In genomic region chr22:29748248-29748893, GRCh38 we compare ENCODE assay signal across 27 cellular contexts. TPM values are rescaled to one million over a fixed set of nuclear protein-coding genes. Genes with fewer than 3 reads are reported as not detected.
A peak's percentile ranks its signal among the peaks of the same experiment; 100 is the strongest.
DNase-seq lines count a peak whose midpoint lies in the region; ATAC-seq and TF ChIP-seq lines count a peak whose summit lies in the region.
"Had no signal": no experiment of that assay in that cellular context is flagged by ENCODE, and none has a peak within 500 bp of the region (broad histone marks: within the 10 kb centered on the region; RNA-seq: fewer than 3 reads in every experiment).

No MANE protein-coding gene starts in this region.

- H4K20me1 ChIP-seq in OCI-LY3 (ENCODE audit: insufficient read depth, low read length) = peaks cover 11% of the 10 kb centered on the region; the same call in 1 of the 2 replicates

- no peaks in the 10 kb centered on the region for H3K27me3 Mint-ChIP-seq in naive thymus-derived CD4-positive, alpha-beta T cell
- H3K27me3 Mint-ChIP-seq: activated naive CD8-positive, alpha-beta T cell treated with anti-CD3 and anti-CD28 coated beads, Interleukin-2, amount 10 ng/mL, durations not matched to agents 7 days and 5 days; brain; stimulated activated naive CD8-positive, alpha-beta T cell treated with anti-CD3 and anti-CD28 coated beads, Interleukin-15, amount 100 ng/mL, for 72 hours had no signal

- H3K4me1 ChIP-seq in OCI-LY3 (ENCODE audit: low read length) = peaks cover 21% of the 10 kb centered on the region
- peaks cover 0 to 9% of the 10 kb centered on the region in 2 donors for H3K4me1 ChIP-seq in naive thymus-derived CD4-positive, alpha-beta T cell (ENCODE audit: control insufficient read depth in 2 of 2, insufficient read depth in 2 of 2, low read length in 2 of 2)
- H3K4me1 ChIP-seq: left ventricle myocardium inferior had no signal

- intact Hi-C loops in naive thymus-derived CD4-positive, alpha-beta T cell (cut with micrococcal nuclease) = no loop called here

- ATAC-seq in naive thymus-derived CD4-positive, alpha-beta T cell = no peak
- ATAC-seq in GM18907 (IDR thresholded peaks at IDR 0.05; ENCODE audit: unreplicated experiment) = no peak
- ATAC-seq: right lobe of liver; Right ventricle myocardium inferior; stimulated activated naive CD8-positive, alpha-beta T cell treated with anti-CD3 and anti-CD28 coated beads, Interleukin-15, amount 100 ng/mL, for 72 hours had no signal

- H3K27ac ChIP-seq in OCI-LY3 (ENCODE audit: low read length) = no peak overlapping the region
- no peak overlapping the region for H3K27ac ChIP-seq in naive thymus-derived CD4-positive, alpha-beta T cell (ENCODE audit: low read depth, low read length)
- H3K27ac ChIP-seq: KMS-11, left ventricle myocardium inferior, right lobe of liver, thyroid gland had no signal

- peaks cover 8% of the 10 kb centered on the region for H3K36me3 ChIP-seq in OCI-LY3 (replicated peaks; ENCODE audit: low read depth, low read length)
- H3K36me3 ChIP-seq in naive thymus-derived CD4-positive, alpha-beta T cell (ENCODE audit: control insufficient read depth in 2 of 3, insufficient read depth in 3 of 3, low read length in 3 of 3) = peaks cover 0 to 39% (median 0%) of the 10 kb centered on the region in 3 experiments

- no peak overlapping the region for H3K27ac Mint-ChIP-seq in naive thymus-derived CD4-positive, alpha-beta T cell
- H3K27ac Mint-ChIP-seq: activated naive CD8-positive, alpha-beta T cell treated with anti-CD3 and anti-CD28 coated beads, Interleukin-2, amount 10 ng/mL, durations not matched to agents 7 days and 5 days; activated T-helper 1 cell treated with anti-CD3 and anti-CD28 coated beads, Interleukin-12 subunit alpha, Interleukin-12 subunit beta, Interleukin-2, Interleukin-4 antibody, amounts not matched to agents 30 ng/mL and 10 ng/mL and 1 ng/mL, durations not matched to agents 14 hours and 24 hours and 36 hours; mesothelial cell of epicardium; nephron progenitor cell had no signal

- H2AFZ ChIP-seq in OCI-LY3 (ENCODE audit: low read depth, low read length) = no peak overlapping the region

- peak overlapping the region; percentile 63 for H3K4me2 ChIP-seq in OCI-LY3 (ENCODE audit: low read length)
- H3K4me2 ChIP-seq: KMS-11 had no signal

- H3K9me3 Mint-ChIP-seq in naive thymus-derived CD4-positive, alpha-beta T cell = no peaks in the 10 kb centered on the region
- H3K9me3 Mint-ChIP-seq: activated naive CD8-positive, alpha-beta T cell treated with anti-CD3 and anti-CD28 coated beads, Interleukin-2, amount 10 ng/mL, durations not matched to agents 7 days and 5 days; activated T-helper 1 cell treated with anti-CD3 and anti-CD28 coated beads, Interleukin-12 subunit alpha, Interleukin-12 subunit beta, Interleukin-2, Interleukin-4 antibody, amounts not matched to agents 30 ng/mL and 10 ng/mL and 1 ng/mL, durations not matched to agents 14 hours and 24 hours and 36 hours; brain; mesothelial cell of epicardium; nephron progenitor cell; stimulated activated naive CD8-positive, alpha-beta T cell treated with anti-CD3 and anti-CD28 coated beads, Interleukin-15, amount 100 ng/mL, for 72 hours had no signal

- no peak overlapping the region for H3K4me3 ChIP-seq in OCI-LY3 (ENCODE audit: low read length)
- H3K4me3 ChIP-seq in naive thymus-derived CD4-positive, alpha-beta T cell (ENCODE audit: low read length) = no peak overlapping the region
- H3K4me3 ChIP-seq: left ventricle myocardium inferior, right lobe of liver, thyroid gland had no signal

- peak overlapping the region; percentile 4; the same call in 1 of the 2 replicates for H3K9ac ChIP-seq in OCI-LY3 (ENCODE audit: low read length)
- H3K9ac ChIP-seq: KMS-11 had no signal

- DNase-seq in ELR (ENCODE audit: low read depth) = peak; percentile 30
- peak; percentile 35 for DNase-seq in ecto neural progenitor cell (ENCODE audit: low spot score)
- DNase-seq in myocyte (ENCODE audit: low read depth) = peak; percentile 94
- DNase-seq in naive thymus-derived CD4-positive, alpha-beta T cell = no peak
- DNase-seq in activated CD4-positive, alpha-beta T cell treated with anti-CD3 and anti-CD28 coated beads for 48 hours = no peak
- DNase-seq in NCI-H2081 (lab: John Stamatoyannopoulos, UW) = no peak
- DNase-seq: ACHN; activated CD4-positive, alpha-beta T cell treated with anti-CD3 and anti-CD28 coated beads, Interleukin-2, amount 50 U/mL, for 1 hour; activated naive CD8-positive, alpha-beta T cell treated with anti-CD3 and anti-CD28 coated beads, Interleukin-2, amount 10 ng/mL, durations not matched to agents 7 days and 5 days; C1 segment of cervical spinal cord; effector CD8-positive, alpha-beta T cell; hypothalamus; left ventricle myocardium inferior; MV-4-11; NCI-H2171; NCI-H526 treated with DMSO at 0.1 percent for 48 hours; nephron progenitor cell; stimulated activated naive CD8-positive, alpha-beta T cell treated with anti-CD3 and anti-CD28 coated beads, Interleukin-15, amount 100 ng/mL, for 72 hours; thyroid gland had no signal

- H3K79me2 ChIP-seq in OCI-LY3 (ENCODE audit: low read length) = no peaks in the 10 kb centered on the region

- POLR2A ChIA-PET in naive thymus-derived CD4-positive, alpha-beta T cell (lab: Charles Lee) = no interaction called here

- H3K27me3 ChIP-seq in OCI-LY3 (ENCODE audit: low read depth, low read length) = no peaks in the 10 kb centered on the region
- H3K27me3 ChIP-seq in naive thymus-derived CD4-positive, alpha-beta T cell (ENCODE audit: control insufficient read depth in 2 of 2, insufficient read depth in 2 of 2, low read length in 2 of 2) = no peaks in the 10 kb centered on the region
- H3K27me3 ChIP-seq: right lobe of liver, thyroid gland had no signal

- H3K9me3 ChIP-seq in OCI-LY3 (ENCODE audit: insufficient read depth, low read length) = no peaks in the 10 kb centered on the region
- no peaks in the 10 kb centered on the region for H3K9me3 ChIP-seq in naive thymus-derived CD4-positive, alpha-beta T cell (ENCODE audit: control insufficient read depth in 2 of 3, low read length in 3 of 3)
- H3K9me3 ChIP-seq: left ventricle myocardium inferior, right lobe of liver, thyroid gland had no signal

- H3K36me3 Mint-ChIP-seq in naive thymus-derived CD4-positive, alpha-beta T cell = peaks cover 8 to 26% (median 11%) of the 10 kb centered on the region in 5 donors

- H3K4me3 Mint-ChIP-seq in naive thymus-derived CD4-positive, alpha-beta T cell = no peak overlapping the region
- H3K4me3 Mint-ChIP-seq: activated naive CD8-positive, alpha-beta T cell treated with anti-CD3 and anti-CD28 coated beads, Interleukin-2, amount 10 ng/mL, durations not matched to agents 7 days and 5 days; activated T-helper 1 cell treated with anti-CD3 and anti-CD28 coated beads, Interleukin-12 subunit alpha, Interleukin-12 subunit beta, Interleukin-2, Interleukin-4 antibody, amounts not matched to agents 30 ng/mL and 10 ng/mL and 1 ng/mL, durations not matched to agents 14 hours and 24 hours and 36 hours; brain; mesothelial cell of epicardium; nephron progenitor cell; stimulated activated naive CD8-positive, alpha-beta T cell treated with anti-CD3 and anti-CD28 coated beads, Interleukin-15, amount 100 ng/mL, for 72 hours had no signal

- CTCF ChIA-PET in naive thymus-derived CD4-positive, alpha-beta T cell (lab: Charles Lee) = no interaction called here

- TF ChIP-seq CTCF in OCI-LY3 (IDR thresholded peaks at IDR 0.05; ENCODE audit: low read depth, low read length) = no peak

- H3K4me1 Mint-ChIP-seq in naive thymus-derived CD4-positive, alpha-beta T cell = peaks cover 11 to 27% (median 17%) of the 10 kb centered on the region in 7 donors
- H3K4me1 Mint-ChIP-seq: mesothelial cell of epicardium had no signal

RNA-seq across cellular contexts. Expression of gene ZMAT5, which starts 18.4 kb away (rescaled TPM):
- 37.8 and 44.5 TPM in 2 replicates for total RNA-seq in myocyte
- polyA plus RNA-seq in myocyte (2012) = 36.6 TPM
- 10 to 100 TPM; 12.9 to 26.4 (median 14.7) TPM for total RNA-seq in naive thymus-derived CD4-positive, alpha-beta T cell
- polyA plus RNA-seq in naive thymus-derived CD4-positive, alpha-beta T cell = 10 to 100 TPM; 42.7 to 55.0 TPM

RNA-seq across cellular contexts. Expression of gene UQCR10, which starts 18.8 kb away (rescaled TPM):
- total RNA-seq in myocyte = 106 and 140 TPM in 2 replicates
- 279 TPM for polyA plus RNA-seq in myocyte (2012)
- 10 to 100 TPM; 30.9 to 99.8 (median 50.0) TPM for total RNA-seq in naive thymus-derived CD4-positive, alpha-beta T cell
- polyA plus RNA-seq in naive thymus-derived CD4-positive, alpha-beta T cell = 100 to 1,000 TPM; 246 to 310 TPM

RNA-seq across cellular contexts. Expression of gene CABP7, which starts 28.6 kb away (rescaled TPM):
- 0.05 and 0.16 TPM in 2 replicates for total RNA-seq in myocyte
- 0.13 TPM for polyA plus RNA-seq in myocyte (2012)
- total RNA-seq in naive thymus-derived CD4-positive, alpha-beta T cell = under 1 TPM in 3 of 5 experiments, not detected in 2; 0.07 to 0.42 (median 0.22) TPM
- polyA plus RNA-seq in naive thymus-derived CD4-positive, alpha-beta T cell = under 1 TPM in 1 of 2 donors, not detected in 1; 0.12 TPM
- total RNA-seq: activated T-helper 1 cell treated with anti-CD3 and anti-CD28 coated beads, Interleukin-12 subunit alpha, Interleukin-12 subunit beta, Interleukin-2, Interleukin-4 antibody, amounts not matched to agents 30 ng/mL and 10 ng/mL and 1 ng/mL, durations not matched to agents 14 hours and 24 hours and 36 hours; left ventricle myocardium inferior; mesothelial cell of epicardium; right lobe of liver; Right ventricle myocardium inferior had no signal

Comparison
In these comparisons a context has a peak if more than half of its experiments do, and no peak if none do; other contexts are left out.
1. DNase-seq: peak in ELR (single experiment), ecto neural progenitor cell (single experiment) and myocyte (single experiment); none in naive thymus-derived CD4-positive, alpha-beta T cell (0 of 9), activated CD4-positive, alpha-beta T cell treated with anti-CD3 and anti-CD28 coated beads for 48 hours (single experiment) and NCI-H2081 (0 of 2).